1 cellular context compared by ENCODE assay signal in the genomic region with DNA sequence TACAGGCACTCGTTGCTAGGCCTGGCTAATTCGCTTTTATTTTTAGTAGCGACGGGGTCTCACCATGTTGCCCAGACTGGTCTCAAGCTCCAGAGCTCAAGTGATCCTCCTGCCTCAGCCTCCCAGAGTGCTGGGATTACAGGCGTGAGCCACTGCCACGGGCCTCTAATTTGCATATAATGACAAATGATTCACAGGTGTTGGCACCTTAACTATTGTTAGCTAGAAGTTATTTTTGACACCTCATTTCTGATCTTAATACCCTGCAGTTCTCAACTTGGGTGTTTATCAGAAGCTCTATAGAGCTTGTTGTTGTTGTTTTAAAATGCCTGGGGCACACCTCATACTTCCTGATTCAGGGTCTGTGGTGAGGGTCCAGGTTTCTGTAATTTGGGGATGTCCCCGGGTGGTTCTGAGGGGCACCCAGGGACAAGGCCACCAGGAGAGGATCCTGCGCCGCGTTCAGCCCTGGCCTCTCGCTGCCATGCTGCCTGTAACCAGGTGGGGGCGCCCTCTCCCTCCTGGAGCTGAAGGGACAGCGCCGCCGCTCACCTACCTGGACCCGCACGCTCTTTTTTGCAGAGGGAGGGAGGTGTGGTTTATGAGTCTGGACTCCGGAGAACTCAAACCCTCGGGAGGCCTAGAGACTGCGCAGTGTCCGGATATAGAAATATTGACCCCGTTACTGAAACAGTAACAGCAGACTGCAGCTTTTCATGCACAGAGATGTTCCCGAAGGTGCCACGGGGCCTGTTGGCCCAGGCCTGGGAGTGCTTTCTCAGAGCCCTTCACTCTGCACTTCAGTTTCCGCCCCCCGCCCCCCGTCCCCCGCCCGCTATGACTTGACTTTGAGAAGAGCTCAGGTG.
TF ChIP-seq lines count a peak whose summit lies in the region.

No MANE protein-coding gene starts in this region.

TF ChIP-seq in HepG2, 621 proteins besides CTCF, POLR2A, EP300 and RAD21 (continued from another document and continues in another):
- TF ChIP-seq, protein P1, sequence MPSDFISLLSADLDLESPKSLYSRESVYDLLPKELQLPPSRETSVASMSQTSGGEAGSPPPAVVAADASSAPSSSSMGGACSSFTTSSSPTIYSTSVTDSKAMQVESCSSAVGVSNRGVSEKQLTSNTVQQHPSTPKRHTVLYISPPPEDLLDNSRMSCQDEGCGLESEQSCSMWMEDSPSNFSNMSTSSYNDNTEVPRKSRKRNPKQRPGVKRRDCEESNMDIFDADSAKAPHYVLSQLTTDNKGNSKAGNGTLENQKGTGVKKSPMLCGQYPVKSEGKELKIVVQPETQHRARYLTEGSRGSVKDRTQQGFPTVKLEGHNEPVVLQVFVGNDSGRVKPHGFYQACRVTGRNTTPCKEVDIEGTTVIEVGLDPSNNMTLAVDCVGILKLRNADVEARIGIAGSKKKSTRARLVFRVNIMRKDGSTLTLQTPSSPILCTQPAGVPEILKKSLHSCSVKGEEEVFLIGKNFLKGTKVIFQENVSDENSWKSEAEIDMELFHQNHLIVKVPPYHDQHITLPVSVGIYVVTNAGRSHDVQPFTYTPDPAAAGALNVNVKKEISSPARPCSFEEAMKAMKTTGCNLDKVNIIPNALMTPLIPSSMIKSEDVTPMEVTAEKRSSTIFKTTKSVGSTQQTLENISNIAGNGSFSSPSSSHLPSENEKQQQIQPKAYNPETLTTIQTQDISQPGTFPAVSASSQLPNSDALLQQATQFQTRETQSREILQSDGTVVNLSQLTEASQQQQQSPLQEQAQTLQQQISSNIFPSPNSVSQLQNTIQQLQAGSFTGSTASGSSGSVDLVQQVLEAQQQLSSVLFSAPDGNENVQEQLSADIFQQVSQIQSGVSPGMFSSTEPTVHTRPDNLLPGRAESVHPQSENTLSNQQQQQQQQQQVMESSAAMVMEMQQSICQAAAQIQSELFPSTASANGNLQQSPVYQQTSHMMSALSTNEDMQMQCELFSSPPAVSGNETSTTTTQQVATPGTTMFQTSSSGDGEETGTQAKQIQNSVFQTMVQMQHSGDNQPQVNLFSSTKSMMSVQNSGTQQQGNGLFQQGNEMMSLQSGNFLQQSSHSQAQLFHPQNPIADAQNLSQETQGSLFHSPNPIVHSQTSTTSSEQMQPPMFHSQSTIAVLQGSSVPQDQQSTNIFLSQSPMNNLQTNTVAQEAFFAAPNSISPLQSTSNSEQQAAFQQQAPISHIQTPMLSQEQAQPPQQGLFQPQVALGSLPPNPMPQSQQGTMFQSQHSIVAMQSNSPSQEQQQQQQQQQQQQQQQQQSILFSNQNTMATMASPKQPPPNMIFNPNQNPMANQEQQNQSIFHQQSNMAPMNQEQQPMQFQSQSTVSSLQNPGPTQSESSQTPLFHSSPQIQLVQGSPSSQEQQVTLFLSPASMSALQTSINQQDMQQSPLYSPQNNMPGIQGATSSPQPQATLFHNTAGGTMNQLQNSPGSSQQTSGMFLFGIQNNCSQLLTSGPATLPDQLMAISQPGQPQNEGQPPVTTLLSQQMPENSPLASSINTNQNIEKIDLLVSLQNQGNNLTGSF (CRISPR knock-in tag; IDR thresholded peaks at IDR 0.05), result no peak
- TF ChIP-seq ZNF441 (CRISPR knock-in tag; IDR thresholded peaks at IDR 0.05; ENCODE audit: borderline replicate concordance) (no peak), ARNTL (CRISPR knock-in tag; IDR thresholded peaks at IDR 0.05) (no peak), TCF7 (IDR thresholded peaks at IDR 0.05; ENCODE audit: low read depth) (no peak), ZNF615 (CRISPR knock-in tag; IDR thresholded peaks at IDR 0.05; ENCODE audit: borderline replicate concordance) (no peak), PPARG (CRISPR knock-in tag; conservative IDR thresholded peaks at IDR 0.05) (peak; percentile 48; the same call in 1 of the 2 replicates), SP140L (CRISPR knock-in tag; IDR thresholded peaks at IDR 0.05; ENCODE audit: borderline replicate concordance) (no peak), MIER3 (CRISPR knock-in tag; IDR thresholded peaks at IDR 0.05; ENCODE audit: borderline replicate concordance) (peak; percentile 70; the same call in 1 of the 2 replicates), HMG20A (CRISPR knock-in tag; IDR thresholded peaks at IDR 0.05; ENCODE audit: borderline replicate concordance) (peak; percentile 26; the same call in 1 of the 2 replicates), ZBTB7A (CRISPR knock-in tag; IDR thresholded peaks at IDR 0.05) (no peak; the same call in 1 of the 2 replicates), ZNF7 (CRISPR knock-in tag; IDR thresholded peaks at IDR 0.05) (no peak), ETV6 (CRISPR knock-in tag; conservative IDR thresholded peaks at IDR 0.05) (no peak), ZNF292 (CRISPR knock-in tag; IDR thresholded peaks at IDR 0.05; ENCODE audit: borderline replicate concordance, low read depth) (peak; percentile 33; the same call in 1 of the 2 replicates), BHLHE40 (IDR thresholded peaks at IDR 0.05; ENCODE audit: low read length) (peak; percentile 55; the same call in 1 of the 2 replicates), ZMYM3 (CRISPR knock-in tag; IDR thresholded peaks at IDR 0.05) (peak; percentile 53; the same call in 1 of the 2 replicates), ZNF329 (CRISPR knock-in tag; IDR thresholded peaks at IDR 0.05; ENCODE audit: low read depth) (no peak), KAT7 (CRISPR knock-in tag; IDR thresholded peaks at IDR 0.05; ENCODE audit: borderline replicate concordance) (0 out of 2 replicates have a peak, but pooled peaks have one; percentile 58), ZNF589 (CRISPR knock-in tag; conservative IDR thresholded peaks at IDR 0.05) (no peak), MYPOP (CRISPR knock-in tag; IDR thresholded peaks at IDR 0.05) (peak; percentile 48; the same call in 1 of the 2 replicates), HDAC6 (IDR thresholded peaks at IDR 0.05; ENCODE audit: low read depth, low read length) (no peak), CREM (IDR thresholded peaks at IDR 0.05) (no peak), CREM (CRISPR knock-in tag; IDR thresholded peaks at IDR 0.05) (no peak), EZH2 (conservative IDR thresholded peaks at IDR 0.05; ENCODE audit: low read depth, low read length) (no peak), SKIL (CRISPR knock-in tag; IDR thresholded peaks at IDR 0.05; ENCODE audit: borderline replicate concordance) (no peak), AHR (CRISPR knock-in tag; IDR thresholded peaks at IDR 0.05) (0 out of 2 replicates have a peak, but pooled peaks have one; percentile 65), ZNF232 (CRISPR knock-in tag; IDR thresholded peaks at IDR 0.05; ENCODE audit: borderline replicate concordance) (peak; percentile 44; the same call in 1 of the 2 replicates), JDP2 (CRISPR knock-in tag; IDR thresholded peaks at IDR 0.05; ENCODE audit: borderline replicate concordance) (no peak), PBX2 (CRISPR knock-in tag; IDR thresholded peaks at IDR 0.05) (no peak), DNMT1 (CRISPR knock-in tag; IDR thresholded peaks at IDR 0.05) (no peak), HDAC2 (CRISPR knock-in tag; IDR thresholded peaks at IDR 0.05) (peak; percentile 69; the same call in 1 of the 2 replicates), HIC2 (CRISPR knock-in tag; IDR thresholded peaks at IDR 0.05; ENCODE audit: low read depth) (no peak), SPEN (CRISPR knock-in tag; IDR thresholded peaks at IDR 0.05; ENCODE audit: low read depth) (peak; percentile 70), MTA3 (CRISPR knock-in tag; IDR thresholded peaks at IDR 0.05) (no peak), MAZ (IDR thresholded peaks at IDR 0.05; ENCODE audit: borderline replicate concordance, low read depth, low read length) (peak; percentile 30; the same call in 1 of the 2 replicates), MAZ (CRISPR knock-in tag; IDR thresholded peaks at IDR 0.05; ENCODE audit: low read depth) (no peak)
- TF ChIP-seq, protein P2, sequence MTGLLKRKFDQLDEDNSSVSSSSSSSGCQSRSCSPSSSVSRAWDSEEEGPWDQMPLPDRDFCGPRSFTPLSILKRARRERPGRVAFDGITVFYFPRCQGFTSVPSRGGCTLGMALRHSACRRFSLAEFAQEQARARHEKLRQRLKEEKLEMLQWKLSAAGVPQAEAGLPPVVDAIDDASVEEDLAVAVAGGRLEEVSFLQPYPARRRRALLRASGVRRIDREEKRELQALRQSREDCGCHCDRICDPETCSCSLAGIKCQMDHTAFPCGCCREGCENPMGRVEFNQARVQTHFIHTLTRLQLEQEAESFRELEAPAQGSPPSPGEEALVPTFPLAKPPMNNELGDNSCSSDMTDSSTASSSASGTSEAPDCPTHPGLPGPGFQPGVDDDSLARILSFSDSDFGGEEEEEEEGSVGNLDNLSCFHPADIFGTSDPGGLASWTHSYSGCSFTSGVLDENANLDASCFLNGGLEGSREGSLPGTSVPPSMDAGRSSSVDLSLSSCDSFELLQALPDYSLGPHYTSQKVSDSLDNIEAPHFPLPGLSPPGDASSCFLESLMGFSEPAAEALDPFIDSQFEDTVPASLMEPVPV (CRISPR knock-in tag; IDR thresholded peaks at IDR 0.05), result no peak
- TF ChIP-seq, protein P3, sequence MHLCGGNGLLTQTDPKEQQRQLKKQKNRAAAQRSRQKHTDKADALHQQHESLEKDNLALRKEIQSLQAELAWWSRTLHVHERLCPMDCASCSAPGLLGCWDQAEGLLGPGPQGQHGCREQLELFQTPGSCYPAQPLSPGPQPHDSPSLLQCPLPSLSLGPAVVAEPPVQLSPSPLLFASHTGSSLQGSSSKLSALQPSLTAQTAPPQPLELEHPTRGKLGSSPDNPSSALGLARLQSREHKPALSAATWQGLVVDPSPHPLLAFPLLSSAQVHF (CRISPR knock-in tag; IDR thresholded peaks at IDR 0.05), result no peak
- TF ChIP-seq, protein P4, sequence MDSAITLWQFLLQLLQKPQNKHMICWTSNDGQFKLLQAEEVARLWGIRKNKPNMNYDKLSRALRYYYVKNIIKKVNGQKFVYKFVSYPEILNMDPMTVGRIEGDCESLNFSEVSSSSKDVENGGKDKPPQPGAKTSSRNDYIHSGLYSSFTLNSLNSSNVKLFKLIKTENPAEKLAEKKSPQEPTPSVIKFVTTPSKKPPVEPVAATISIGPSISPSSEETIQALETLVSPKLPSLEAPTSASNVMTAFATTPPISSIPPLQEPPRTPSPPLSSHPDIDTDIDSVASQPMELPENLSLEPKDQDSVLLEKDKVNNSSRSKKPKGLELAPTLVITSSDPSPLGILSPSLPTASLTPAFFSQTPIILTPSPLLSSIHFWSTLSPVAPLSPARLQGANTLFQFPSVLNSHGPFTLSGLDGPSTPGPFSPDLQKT (CRISPR knock-in tag; IDR thresholded peaks at IDR 0.05; ENCODE audit: borderline replicate concordance), result no peak
- TF ChIP-seq, protein P5, sequence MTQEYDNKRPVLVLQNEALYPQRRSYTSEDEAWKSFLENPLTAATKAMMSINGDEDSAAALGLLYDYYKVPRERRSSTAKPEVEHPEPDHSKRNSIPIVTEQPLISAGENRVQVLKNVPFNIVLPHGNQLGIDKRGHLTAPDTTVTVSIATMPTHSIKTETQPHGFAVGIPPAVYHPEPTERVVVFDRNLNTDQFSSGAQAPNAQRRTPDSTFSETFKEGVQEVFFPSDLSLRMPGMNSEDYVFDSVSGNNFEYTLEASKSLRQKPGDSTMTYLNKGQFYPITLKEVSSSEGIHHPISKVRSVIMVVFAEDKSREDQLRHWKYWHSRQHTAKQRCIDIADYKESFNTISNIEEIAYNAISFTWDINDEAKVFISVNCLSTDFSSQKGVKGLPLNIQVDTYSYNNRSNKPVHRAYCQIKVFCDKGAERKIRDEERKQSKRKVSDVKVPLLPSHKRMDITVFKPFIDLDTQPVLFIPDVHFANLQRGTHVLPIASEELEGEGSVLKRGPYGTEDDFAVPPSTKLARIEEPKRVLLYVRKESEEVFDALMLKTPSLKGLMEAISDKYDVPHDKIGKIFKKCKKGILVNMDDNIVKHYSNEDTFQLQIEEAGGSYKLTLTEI (CRISPR knock-in tag; conservative IDR thresholded peaks at IDR 0.05), result no peak
- TF ChIP-seq, protein P6, sequence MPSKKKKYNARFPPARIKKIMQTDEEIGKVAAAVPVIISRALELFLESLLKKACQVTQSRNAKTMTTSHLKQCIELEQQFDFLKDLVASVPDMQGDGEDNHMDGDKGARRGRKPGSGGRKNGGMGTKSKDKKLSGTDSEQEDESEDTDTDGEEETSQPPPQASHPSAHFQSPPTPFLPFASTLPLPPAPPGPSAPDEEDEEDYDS (CRISPR knock-in tag; IDR thresholded peaks at IDR 0.05), result 0 out of 2 replicates have a peak, but pooled peaks have one; percentile 29
